ENCODE assay signal across 1 cellular context in genomic region chr4:1249731-1250526, GRCh38.
TF ChIP-seq lines count a peak whose summit lies in the region.

No MANE protein-coding gene starts in this region.

TF ChIP-seq in SK-N-SH, 30 proteins besides CTCF, POLR2A, EP300 and RAD21 (continued from another document):
- TF ChIP-seq ZBTB33 (IDR thresholded peaks at IDR 0.05; ENCODE audit: borderline replicate concordance, low read depth) (no peak), ELF1 (IDR thresholded peaks at IDR 0.05) (no peak), MXI1 (IDR thresholded peaks at IDR 0.05; ENCODE audit: low read depth, low read length) (no peak), GATA2 (CRISPR knock-in tag; IDR thresholded peaks at IDR 0.05) (no peak)
